In genomic region chr5:102957141-102957540, GRCh38 we compare ENCODE assay signal across 17 cellular contexts.
DNase-seq lines count a peak whose midpoint lies in the region; ATAC-seq and TF ChIP-seq lines count a peak whose summit lies in the region.
"Had no signal": no experiment of that assay in that cellular context is flagged by ENCODE, and none has a peak within 500 bp of the region (broad histone marks: within the 10 kb centered on the region; RNA-seq: fewer than 3 reads in every experiment).

No MANE protein-coding gene starts in this region.

- H3K79me2 ChIP-seq in smooth muscle cell (ENCODE audit: low read depth) = no peaks in the 10 kb centered on the region

- H3F3A ChIP-seq in smooth muscle cell (ENCODE audit: low read depth) = peaks cover 15% of the 10 kb centered on the region

- no peak overlapping the region for H3K4me3 ChIP-seq in smooth muscle cell
- H3K4me3 ChIP-seq: A549, BLaER1, GM23338, K562 had no signal

- H3K27ac Mint-ChIP-seq in HFFc6 (peak overlapping the region; percentile 99), brain (peak overlapping the region in 3 of 5 experiments; percentile 32 to 89 (median 38)), osteocyte (ENCODE audit: unreplicated experiment) (peak overlapping the region; percentile 56), MCF 10A (ENCODE audit: low read depth, unreplicated experiment) (no peak overlapping the region)
- no peak overlapping the region for H3K27ac Mint-ChIP-seq in stimulated activated effector memory CD8-positive, alpha-beta T cell treated with anti-CD3 and anti-CD28 coated beads, Interleukin-12 subunit alpha, Interleukin-12 subunit beta, amount 100 ng/mL, for 72 hours
- no peak overlapping the region for H3K27ac Mint-ChIP-seq in activated T-cell treated with anti-CD3 and anti-CD28 coated beads, Interleukin-2, amount 50 U/mL, for 72 hours
- H3K27ac Mint-ChIP-seq: CD8-positive, alpha-beta memory T cell; GM23338 had no signal

- no TSS peak for BruUV-seq in MCF 10A (replicated peaks; lab: Mats Ljungman, UMichigan)

- H3K36me3 Mint-ChIP-seq in HFFc6 (ENCODE audit: low read depth) = peaks cover 19% of the 10 kb centered on the region
- peaks cover 26% of the 10 kb centered on the region for H3K36me3 Mint-ChIP-seq in brain
- H3K36me3 Mint-ChIP-seq in osteocyte (ENCODE audit: unreplicated experiment) = peaks cover 15% of the 10 kb centered on the region
- H3K36me3 Mint-ChIP-seq in stimulated activated effector memory CD8-positive, alpha-beta T cell treated with anti-CD3 and anti-CD28 coated beads, Interleukin-12 subunit alpha, Interleukin-12 subunit beta, amount 100 ng/mL, for 72 hours = peaks cover 54% of the 10 kb centered on the region
- peaks cover 14% of the 10 kb centered on the region for H3K36me3 Mint-ChIP-seq in MCF 10A (ENCODE audit: insufficient read depth, unreplicated experiment)
- H3K36me3 Mint-ChIP-seq in activated T-cell treated with anti-CD3 and anti-CD28 coated beads, Interleukin-2, amount 50 U/mL, for 72 hours (ENCODE audit: insufficient read depth in 2 of 2) = peaks cover 1 to 4% of the 10 kb centered on the region in 2 donors

- no peak for ATAC-seq in stimulated activated effector memory CD8-positive, alpha-beta T cell treated with anti-CD3 and anti-CD28 coated beads, Interleukin-12 subunit alpha, Interleukin-12 subunit beta, amount 100 ng/mL, for 72 hours
- no peak for ATAC-seq in activated T-cell treated with anti-CD3 and anti-CD28 coated beads, Interleukin-2, amount 50 U/mL, for 72 hours (replicated peaks in 1 of 2)
- ATAC-seq: A549, GM23338, K562 had no signal

- 99% methylated on average over 3 of the region's 3 CpGs for WGBS in smooth muscle cell (ENCODE audit: low lambda C conversion rate)

- H3K9me3 ChIP-seq in smooth muscle cell (replicated peaks; ENCODE audit: low read depth) = no peaks in the 10 kb centered on the region
- H3K9me3 ChIP-seq: A549, BLaER1, Caco-2 had no signal

- H3K9me3 Mint-ChIP-seq in HFFc6 (no peaks in the 10 kb centered on the region), brain (no peaks in the 10 kb centered on the region), osteocyte (ENCODE audit: unreplicated experiment) (no peaks in the 10 kb centered on the region), MCF 10A (ENCODE audit: unreplicated experiment) (no peaks in the 10 kb centered on the region)
- H3K9me3 Mint-ChIP-seq in stimulated activated effector memory CD8-positive, alpha-beta T cell treated with anti-CD3 and anti-CD28 coated beads, Interleukin-12 subunit alpha, Interleukin-12 subunit beta, amount 100 ng/mL, for 72 hours = no peaks in the 10 kb centered on the region
- no peaks in the 10 kb centered on the region for H3K9me3 Mint-ChIP-seq in activated T-cell treated with anti-CD3 and anti-CD28 coated beads, Interleukin-2, amount 50 U/mL, for 72 hours
- H3K9me3 Mint-ChIP-seq: CD8-positive, alpha-beta memory T cell; GM23338 had no signal

- peaks cover 8% of the 10 kb centered on the region for H3K36me3 ChIP-seq in smooth muscle cell (ENCODE audit: low read depth)

- H4K20me1 ChIP-seq in smooth muscle cell (ENCODE audit: low read depth) = no peaks in the 10 kb centered on the region
- H4K20me1 ChIP-seq: BLaER1 had no signal

- intact Hi-C loops in MCF 10A (cut with micrococcal nuclease) = no loop called here

- POLR2A ChIA-PET in MCF 10A (lab: Yijun Ruan, JAX) = interaction anchor here (0.6 kb wide), 1 partner anchor 154 kb away, joined by 3 read pairs; no protein-coding TSS in a partner anchor

- H3K4me1 Mint-ChIP-seq in HFFc6 (ENCODE audit: low read depth) = peaks cover 49% of the 10 kb centered on the region
- peaks cover 50% of the 10 kb centered on the region for H3K4me1 Mint-ChIP-seq in brain
- peaks cover 21% of the 10 kb centered on the region for H3K4me1 Mint-ChIP-seq in osteocyte (ENCODE audit: unreplicated experiment)
- H3K4me1 Mint-ChIP-seq in stimulated activated effector memory CD8-positive, alpha-beta T cell treated with anti-CD3 and anti-CD28 coated beads, Interleukin-12 subunit alpha, Interleukin-12 subunit beta, amount 100 ng/mL, for 72 hours = no peaks in the 10 kb centered on the region
- H3K4me1 Mint-ChIP-seq in MCF 10A (ENCODE audit: insufficient read depth, unreplicated experiment) = peaks cover 13% of the 10 kb centered on the region
- no peaks in the 10 kb centered on the region for H3K4me1 Mint-ChIP-seq in activated T-cell treated with anti-CD3 and anti-CD28 coated beads, Interleukin-2, amount 50 U/mL, for 72 hours (ENCODE audit: low read depth)
- H3K4me1 Mint-ChIP-seq: CD8-positive, alpha-beta memory T cell; GM23338 had no signal

- no peak overlapping the region for H3K4me2 ChIP-seq in smooth muscle cell
- H3K4me2 ChIP-seq: A549, BLaER1, GM23338 had no signal

- H3K27me3 Mint-ChIP-seq in HFFc6 (ENCODE audit: insufficient read depth) (no peaks in the 10 kb centered on the region), brain (peaks cover 2% of the 10 kb centered on the region), osteocyte (ENCODE audit: unreplicated experiment) (no peaks in the 10 kb centered on the region), MCF 10A (ENCODE audit: insufficient read depth, unreplicated experiment) (no peaks in the 10 kb centered on the region)
- H3K27me3 Mint-ChIP-seq in activated T-cell treated with anti-CD3 and anti-CD28 coated beads, Interleukin-2, amount 50 U/mL, for 72 hours (ENCODE audit: low read depth) = no peaks in the 10 kb centered on the region
- H3K27me3 Mint-ChIP-seq: CD8-positive, alpha-beta memory T cell had no signal

- no peaks in the 10 kb centered on the region for H3K27me3 ChIP-seq in smooth muscle cell (ENCODE audit: low read depth)
- H3K27me3 ChIP-seq: BLaER1 had no signal

- no peak overlapping the region for H2AFZ ChIP-seq in smooth muscle cell (ENCODE audit: low read depth)
- H2AFZ ChIP-seq: GM23338 had no signal

- DNase-seq in HFFc6 (no peak), osteocyte (ENCODE audit: extremely low spot score, unreplicated experiment) (no peak), smooth muscle cell (lab: John Stamatoyannopoulos, UW; ENCODE audit: unreplicated experiment) (no peak), MCF 10A (ENCODE audit: unreplicated experiment) (no peak), SHP77 (lab: John Stamatoyannopoulos, UW) (no peak)
- DNase-seq in stimulated activated effector memory CD8-positive, alpha-beta T cell treated with anti-CD3 and anti-CD28 coated beads, Interleukin-12 subunit alpha, Interleukin-12 subunit beta, amount 100 ng/mL, for 72 hours (ENCODE audit: low spot score in 2 of 2) = no peak
- no peak for DNase-seq in activated T-cell treated with anti-CD3 and anti-CD28 coated beads, Interleukin-2, amount 50 U/mL, for 72 hours
- DNase-seq: Caco-2; CD8-positive, alpha-beta memory T cell; GF-D8; H7 had no signal

- CTCF ChIA-PET in MCF 10A (lab: Yijun Ruan, JAX) = interaction anchor here (0.5 to 0.9 kb wide), 3 partner anchors 14 to 370 kb away, joined by 3 read pairs; no protein-coding TSS in a partner anchor

- no peak for TF ChIP-seq CTCF in HFFc6 (IDR thresholded peaks at IDR 0.05)
- no peak for TF ChIP-seq CTCF in brain (conservative IDR thresholded peaks at IDR 0.05)
- TF ChIP-seq CTCF in osteocyte (IDR thresholded peaks at IDR 0.05) = no peak
- no peak for TF ChIP-seq CTCF in smooth muscle cell (IDR thresholded peaks at IDR 0.05; ENCODE audit: borderline replicate concordance, insufficient read depth, poor library complexity, severe bottlenecking)
- TF ChIP-seq CTCF in MCF 10A (IDR thresholded peaks at IDR 0.05; ENCODE audit: unreplicated experiment) = no peak

- H3K4me1 ChIP-seq in smooth muscle cell (ENCODE audit: low read depth) = peaks cover 9% of the 10 kb centered on the region
- H3K4me1 ChIP-seq: BLaER1, Caco-2 had no signal

- H3K27ac ChIP-seq in smooth muscle cell (ENCODE audit: low read depth) = peak overlapping the region; percentile 99
- H3K27ac ChIP-seq: A549, BLaER1, HL-60 had no signal

- H3K4me3 Mint-ChIP-seq in HFFc6 = no peak overlapping the region
- H3K4me3 Mint-ChIP-seq in brain = no peak overlapping the region
- no peak overlapping the region for H3K4me3 Mint-ChIP-seq in osteocyte (ENCODE audit: unreplicated experiment)
- H3K4me3 Mint-ChIP-seq in stimulated activated effector memory CD8-positive, alpha-beta T cell treated with anti-CD3 and anti-CD28 coated beads, Interleukin-12 subunit alpha, Interleukin-12 subunit beta, amount 100 ng/mL, for 72 hours = no peak overlapping the region
- H3K4me3 Mint-ChIP-seq in MCF 10A (ENCODE audit: unreplicated experiment) = no peak overlapping the region
- no peak overlapping the region for H3K4me3 Mint-ChIP-seq in activated T-cell treated with anti-CD3 and anti-CD28 coated beads, Interleukin-2, amount 50 U/mL, for 72 hours
- H3K4me3 Mint-ChIP-seq: CD8-positive, alpha-beta memory T cell; GM23338 had no signal

- no peak overlapping the region for H3K9ac ChIP-seq in smooth muscle cell (ENCODE audit: low read depth)
- H3K9ac ChIP-seq: BLaER1 had no signal

Comparison
In these comparisons a context has a peak if more than half of its experiments do, and no peak if none do; other contexts are left out.
1. H3K27ac Mint-ChIP-seq: peak in HFFc6 (single experiment), brain (3 of 5) and osteocyte (single experiment); none in stimulated activated effector memory CD8-positive, alpha-beta T cell treated with anti-CD3 and anti-CD28 coated beads, Interleukin-12 subunit alpha, Interleukin-12 subunit beta, amount 100 ng/mL, for 72 hours (single experiment), MCF 10A (single experiment) and activated T-cell treated with anti-CD3 and anti-CD28 coated beads, Interleukin-2, amount 50 U/mL, for 72 hours (single experiment).